1 cellular context compared by ENCODE assay signal in the genomic region with DNA sequence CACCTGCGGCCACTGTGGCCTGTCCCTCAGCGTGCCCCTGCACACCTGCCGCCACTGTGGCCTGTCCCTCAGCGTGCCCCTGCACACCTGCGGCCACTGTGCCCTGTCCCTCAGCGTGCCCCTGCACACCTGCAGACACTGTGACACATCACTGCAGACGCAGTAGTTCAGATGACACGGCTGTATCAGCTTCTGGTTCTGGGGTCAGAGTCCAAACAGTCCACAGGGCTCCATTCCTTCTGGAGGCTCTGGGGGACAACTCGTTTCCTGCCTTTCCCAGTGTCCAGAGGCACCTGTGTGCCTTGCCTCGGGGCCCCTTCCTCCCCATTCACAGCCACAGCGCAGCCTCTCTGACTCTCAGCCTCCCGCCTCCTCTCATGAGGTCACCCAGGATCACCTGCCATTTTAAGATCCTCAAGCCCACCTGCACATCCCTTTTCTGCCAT.
TF ChIP-seq lines count a peak whose summit lies in the region.

No MANE protein-coding gene starts in this region.

TF ChIP-seq in GM12878, 131 proteins besides CTCF, POLR2A, EP300 and RAD21:
- TF ChIP-seq SIX5 (IDR thresholded peaks at IDR 0.05; ENCODE audit: low read depth, low read length, severe bottlenecking) (no peak), PAX5 (IDR thresholded peaks at IDR 0.05; ENCODE audit: borderline replicate concordance, low read depth, low read length) (no peak), RFX5 (IDR thresholded peaks at IDR 0.05; ENCODE audit: low read depth, low read length) (no peak), CHD2 (IDR thresholded peaks at IDR 0.05; ENCODE audit: borderline replicate concordance, low read depth, low read length) (no peak), FOXK2 (IDR thresholded peaks at IDR 0.05) (no peak), ZNF384 (IDR thresholded peaks at IDR 0.05; ENCODE audit: borderline replicate concordance, low read depth, low read length) (no peak), CBX3 (IDR thresholded peaks at IDR 0.05; ENCODE audit: borderline replicate concordance, low read depth) (no peak), EGR1 (IDR thresholded peaks at IDR 0.05; ENCODE audit: borderline replicate concordance in 1 of 2, low read depth in 2 of 2, low read length in 2 of 2) (no peak), DPF2 (IDR thresholded peaks at IDR 0.05) (no peak), HDAC6 (IDR thresholded peaks at IDR 0.05; ENCODE audit: unreplicated experiment) (no peak), ESRRA (IDR thresholded peaks at IDR 0.05; ENCODE audit: low read length) (no peak), PML (IDR thresholded peaks at IDR 0.05; ENCODE audit: low read length) (no peak), IKZF1 (conservative IDR thresholded peaks at IDR 0.05) (no peak)
